In genomic region chr21:40852563-40852962, GRCh38 we compare ENCODE assay signal across 1 cellular context.
TF ChIP-seq lines count a peak whose summit lies in the region.

No MANE protein-coding gene starts in this region.

TF ChIP-seq in GM23338, 12 proteins besides CTCF, POLR2A, EP300 and RAD21:
- no peak for TF ChIP-seq REST (IDR thresholded peaks at IDR 0.05; ENCODE audit: unreplicated experiment)
- no peak for TF ChIP-seq NANOG (IDR thresholded peaks at IDR 0.05; ENCODE audit: borderline replicate concordance)
- no peak for TF ChIP-seq JUNB (IDR thresholded peaks at IDR 0.05; ENCODE audit: unreplicated experiment)
- TF ChIP-seq, protein P1, sequence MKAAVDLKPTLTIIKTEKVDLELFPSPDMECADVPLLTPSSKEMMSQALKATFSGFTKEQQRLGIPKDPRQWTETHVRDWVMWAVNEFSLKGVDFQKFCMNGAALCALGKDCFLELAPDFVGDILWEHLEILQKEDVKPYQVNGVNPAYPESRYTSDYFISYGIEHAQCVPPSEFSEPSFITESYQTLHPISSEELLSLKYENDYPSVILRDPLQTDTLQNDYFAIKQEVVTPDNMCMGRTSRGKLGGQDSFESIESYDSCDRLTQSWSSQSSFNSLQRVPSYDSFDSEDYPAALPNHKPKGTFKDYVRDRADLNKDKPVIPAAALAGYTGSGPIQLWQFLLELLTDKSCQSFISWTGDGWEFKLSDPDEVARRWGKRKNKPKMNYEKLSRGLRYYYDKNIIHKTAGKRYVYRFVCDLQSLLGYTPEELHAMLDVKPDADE (IDR thresholded peaks at IDR 0.05) = no peak
- TF ChIP-seq EZH2 (IDR thresholded peaks at IDR 0.05; ENCODE audit: low read depth, unreplicated experiment) = no peak
- TF ChIP-seq ZNF331 (CRISPR knock-in tag; IDR thresholded peaks at IDR 0.05; ENCODE audit: low read depth) = no peak
- no peak for TF ChIP-seq CREB1 (CRISPR knock-in tag; IDR thresholded peaks at IDR 0.05; ENCODE audit: low read depth)
- TF ChIP-seq ZNF114 (CRISPR knock-in tag; IDR thresholded peaks at IDR 0.05) = no peak
- no peak for TF ChIP-seq ZNF462 (CRISPR knock-in tag; IDR thresholded peaks at IDR 0.05)
- no peak for TF ChIP-seq EZH2phosphoT487 (IDR thresholded peaks at IDR 0.05; ENCODE audit: unreplicated experiment)
- no peak for TF ChIP-seq STAT1 (IDR thresholded peaks at IDR 0.05; ENCODE audit: unreplicated experiment)
